In the genomic region with DNA sequence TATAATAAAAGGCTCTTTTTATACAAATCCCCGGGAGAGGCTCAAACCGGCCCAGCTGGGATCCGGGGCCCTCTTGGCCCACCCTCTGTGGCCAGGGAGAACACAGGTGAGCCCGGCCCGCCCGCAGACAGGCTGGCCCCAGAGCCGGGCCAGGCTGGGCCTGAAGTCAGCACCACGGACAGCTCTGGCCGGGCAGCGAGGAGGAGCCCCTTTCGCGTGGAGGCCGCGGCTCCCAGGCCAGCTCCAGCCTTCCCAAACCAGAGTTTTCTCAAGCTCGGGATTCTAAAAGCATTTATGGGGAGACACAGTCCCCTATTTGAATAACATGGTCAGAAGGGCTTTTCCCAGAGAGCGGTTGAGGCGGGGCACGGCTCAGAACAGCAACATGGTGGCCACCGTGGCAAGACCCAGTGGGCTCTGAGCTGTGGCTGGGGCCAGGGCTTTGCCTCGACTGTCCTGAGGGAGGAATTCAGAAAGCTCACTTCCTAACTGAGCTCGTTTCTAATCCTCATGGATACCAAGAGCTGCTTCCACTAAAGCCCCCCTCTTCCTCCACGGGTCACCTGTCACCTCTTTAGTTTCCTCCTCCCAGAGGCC, we compare ENCODE assay signal across 1 cellular context.
A peak's percentile ranks its signal among the peaks of the same experiment; 100 is the strongest.
TF ChIP-seq lines count a peak whose summit lies in the region.

No MANE protein-coding gene starts in this region.

TF ChIP-seq in HepG2, 621 proteins besides CTCF, POLR2A, EP300 and RAD21 (continued from another document and continues in another):
- TF ChIP-seq, protein P1, sequence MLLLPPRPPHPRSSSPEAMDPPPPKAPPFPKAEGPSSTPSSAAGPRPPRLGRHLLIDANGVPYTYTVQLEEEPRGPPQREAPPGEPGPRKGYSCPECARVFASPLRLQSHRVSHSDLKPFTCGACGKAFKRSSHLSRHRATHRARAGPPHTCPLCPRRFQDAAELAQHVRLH (CRISPR knock-in tag; IDR thresholded peaks at IDR 0.05; ENCODE audit: borderline replicate concordance, low read depth) = 0 out of 2 replicates have a peak, but pooled peaks have one; percentile 54
- TF ChIP-seq ZBTB38 (CRISPR knock-in tag; IDR thresholded peaks at IDR 0.05) (no peak), JARID2 (CRISPR knock-in tag; IDR thresholded peaks at IDR 0.05; ENCODE audit: insufficient replicate concordance) (no peak), TSC22D2 (CRISPR knock-in tag; IDR thresholded peaks at IDR 0.05; ENCODE audit: borderline replicate concordance) (0 out of 2 replicates have a peak, but pooled peaks have one; percentile 79), HOXA5 (CRISPR knock-in tag; IDR thresholded peaks at IDR 0.05) (peak; percentile 71; the same call in 1 of the 2 replicates), ZNF678 (CRISPR knock-in tag; IDR thresholded peaks at IDR 0.05) (no peak), SNAPC2 (CRISPR knock-in tag; IDR thresholded peaks at IDR 0.05) (no peak), ZNF235 (CRISPR knock-in tag; IDR thresholded peaks at IDR 0.05; ENCODE audit: borderline replicate concordance) (no peak), FOXC1 (CRISPR knock-in tag; IDR thresholded peaks at IDR 0.05; ENCODE audit: borderline replicate concordance) (no peak), MYC (CRISPR knock-in tag; IDR thresholded peaks at IDR 0.05; ENCODE audit: borderline replicate concordance) (peak; percentile 23; the same call in 1 of the 2 replicates), ZFY (CRISPR knock-in tag; IDR thresholded peaks at IDR 0.05) (0 out of 2 replicates have a peak, but pooled peaks have one; percentile 27), NFKB2 (CRISPR knock-in tag; IDR thresholded peaks at IDR 0.05; ENCODE audit: borderline replicate concordance) (peak; percentile 70; the same call in 1 of the 2 replicates), TAF1 (CRISPR knock-in tag; IDR thresholded peaks at IDR 0.05) (0 out of 2 replicates have a peak, but pooled peaks have one; percentile 20), ZFYVE20 (CRISPR knock-in tag; IDR thresholded peaks at IDR 0.05; ENCODE audit: borderline replicate concordance, low read depth) (no peak), ASH2L (IDR thresholded peaks at IDR 0.05; ENCODE audit: insufficient read length, low read depth, low read length) (no peak), ZNF766 (CRISPR knock-in tag; IDR thresholded peaks at IDR 0.05; ENCODE audit: borderline replicate concordance) (0 out of 2 replicates have a peak, but pooled peaks have one; percentile 45), KDM5B (CRISPR knock-in tag; IDR thresholded peaks at IDR 0.05; ENCODE audit: borderline replicate concordance) (no peak), ZNF891 (CRISPR knock-in tag; IDR thresholded peaks at IDR 0.05) (0 out of 2 replicates have a peak, but pooled peaks have one; percentile 57)
- TF ChIP-seq, protein P2, sequence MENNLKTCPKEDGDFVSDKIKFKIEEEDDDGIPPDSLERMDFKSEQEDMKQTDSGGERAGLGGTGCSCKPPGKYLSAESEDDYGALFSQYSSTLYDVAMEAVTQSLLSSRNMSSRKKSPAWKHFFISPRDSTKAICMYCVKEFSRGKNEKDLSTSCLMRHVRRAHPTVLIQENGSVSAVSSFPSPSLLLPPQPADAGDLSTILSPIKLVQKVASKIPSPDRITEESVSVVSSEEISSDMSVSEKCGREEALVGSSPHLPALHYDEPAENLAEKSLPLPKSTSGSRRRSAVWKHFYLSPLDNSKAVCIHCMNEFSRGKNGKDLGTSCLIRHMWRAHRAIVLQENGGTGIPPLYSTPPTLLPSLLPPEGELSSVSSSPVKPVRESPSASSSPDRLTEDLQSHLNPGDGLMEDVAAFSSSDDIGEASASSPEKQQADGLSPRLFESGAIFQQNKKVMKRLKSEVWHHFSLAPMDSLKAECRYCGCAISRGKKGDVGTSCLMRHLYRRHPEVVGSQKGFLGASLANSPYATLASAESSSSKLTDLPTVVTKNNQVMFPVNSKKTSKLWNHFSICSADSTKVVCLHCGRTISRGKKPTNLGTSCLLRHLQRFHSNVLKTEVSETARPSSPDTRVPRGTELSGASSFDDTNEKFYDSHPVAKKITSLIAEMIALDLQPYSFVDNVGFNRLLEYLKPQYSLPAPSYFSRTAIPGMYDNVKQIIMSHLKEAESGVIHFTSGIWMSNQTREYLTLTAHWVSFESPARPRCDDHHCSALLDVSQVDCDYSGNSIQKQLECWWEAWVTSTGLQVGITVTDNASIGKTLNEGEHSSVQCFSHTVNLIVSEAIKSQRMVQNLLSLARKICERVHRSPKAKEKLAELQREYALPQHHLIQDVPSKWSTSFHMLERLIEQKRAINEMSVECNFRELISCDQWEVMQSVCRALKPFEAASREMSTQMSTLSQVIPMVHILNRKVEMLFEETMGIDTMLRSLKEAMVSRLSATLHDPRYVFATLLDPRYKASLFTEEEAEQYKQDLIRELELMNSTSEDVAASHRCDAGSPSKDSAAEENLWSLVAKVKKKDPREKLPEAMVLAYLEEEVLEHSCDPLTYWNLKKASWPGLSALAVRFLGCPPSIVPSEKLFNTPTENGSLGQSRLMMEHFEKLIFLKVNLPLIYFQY (CRISPR knock-in tag; IDR thresholded peaks at IDR 0.05; ENCODE audit: borderline replicate concordance) = peak; percentile 74; the same call in 1 of the 2 replicates
- TF ChIP-seq, protein P3, sequence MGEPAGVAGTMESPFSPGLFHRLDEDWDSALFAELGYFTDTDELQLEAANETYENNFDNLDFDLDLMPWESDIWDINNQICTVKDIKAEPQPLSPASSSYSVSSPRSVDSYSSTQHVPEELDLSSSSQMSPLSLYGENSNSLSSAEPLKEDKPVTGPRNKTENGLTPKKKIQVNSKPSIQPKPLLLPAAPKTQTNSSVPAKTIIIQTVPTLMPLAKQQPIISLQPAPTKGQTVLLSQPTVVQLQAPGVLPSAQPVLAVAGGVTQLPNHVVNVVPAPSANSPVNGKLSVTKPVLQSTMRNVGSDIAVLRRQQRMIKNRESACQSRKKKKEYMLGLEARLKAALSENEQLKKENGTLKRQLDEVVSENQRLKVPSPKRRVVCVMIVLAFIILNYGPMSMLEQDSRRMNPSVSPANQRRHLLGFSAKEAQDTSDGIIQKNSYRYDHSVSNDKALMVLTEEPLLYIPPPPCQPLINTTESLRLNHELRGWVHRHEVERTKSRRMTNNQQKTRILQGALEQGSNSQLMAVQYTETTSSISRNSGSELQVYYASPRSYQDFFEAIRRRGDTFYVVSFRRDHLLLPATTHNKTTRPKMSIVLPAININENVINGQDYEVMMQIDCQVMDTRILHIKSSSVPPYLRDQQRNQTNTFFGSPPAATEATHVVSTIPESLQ (CRISPR knock-in tag; conservative IDR thresholded peaks at IDR 0.05) = no peak
- TF ChIP-seq, protein P4, sequence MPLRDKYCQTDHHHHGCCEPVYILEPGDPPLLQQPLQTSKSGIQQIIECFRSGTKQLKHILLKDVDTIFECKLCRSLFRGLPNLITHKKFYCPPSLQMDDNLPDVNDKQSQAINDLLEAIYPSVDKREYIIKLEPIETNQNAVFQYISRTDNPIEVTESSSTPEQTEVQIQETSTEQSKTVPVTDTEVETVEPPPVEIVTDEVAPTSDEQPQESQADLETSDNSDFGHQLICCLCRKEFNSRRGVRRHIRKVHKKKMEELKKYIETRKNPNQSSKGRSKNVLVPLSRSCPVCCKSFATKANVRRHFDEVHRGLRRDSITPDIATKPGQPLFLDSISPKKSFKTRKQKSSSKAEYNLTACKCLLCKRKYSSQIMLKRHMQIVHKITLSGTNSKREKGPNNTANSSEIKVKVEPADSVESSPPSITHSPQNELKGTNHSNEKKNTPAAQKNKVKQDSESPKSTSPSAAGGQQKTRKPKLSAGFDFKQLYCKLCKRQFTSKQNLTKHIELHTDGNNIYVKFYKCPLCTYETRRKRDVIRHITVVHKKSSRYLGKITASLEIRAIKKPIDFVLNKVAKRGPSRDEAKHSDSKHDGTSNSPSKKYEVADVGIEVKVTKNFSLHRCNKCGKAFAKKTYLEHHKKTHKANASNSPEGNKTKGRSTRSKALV (CRISPR knock-in tag; IDR thresholded peaks at IDR 0.05) = no peak
- TF ChIP-seq, protein P5, sequence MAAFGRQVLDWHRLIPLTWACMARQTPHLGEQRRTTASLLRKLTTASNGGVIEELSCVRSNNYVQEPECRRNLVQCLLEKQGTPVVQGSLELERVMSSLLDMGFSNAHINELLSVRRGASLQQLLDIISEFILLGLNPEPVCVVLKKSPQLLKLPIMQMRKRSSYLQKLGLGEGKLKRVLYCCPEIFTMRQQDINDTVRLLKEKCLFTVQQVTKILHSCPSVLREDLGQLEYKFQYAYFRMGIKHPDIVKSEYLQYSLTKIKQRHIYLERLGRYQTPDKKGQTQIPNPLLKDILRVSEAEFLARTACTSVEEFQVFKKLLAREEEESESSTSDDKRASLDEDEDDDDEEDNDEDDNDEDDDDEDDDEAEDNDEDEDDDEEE (CRISPR knock-in tag; IDR thresholded peaks at IDR 0.05) = 0 out of 2 replicates have a peak, but pooled peaks have one; percentile 65
- TF ChIP-seq, protein P6, sequence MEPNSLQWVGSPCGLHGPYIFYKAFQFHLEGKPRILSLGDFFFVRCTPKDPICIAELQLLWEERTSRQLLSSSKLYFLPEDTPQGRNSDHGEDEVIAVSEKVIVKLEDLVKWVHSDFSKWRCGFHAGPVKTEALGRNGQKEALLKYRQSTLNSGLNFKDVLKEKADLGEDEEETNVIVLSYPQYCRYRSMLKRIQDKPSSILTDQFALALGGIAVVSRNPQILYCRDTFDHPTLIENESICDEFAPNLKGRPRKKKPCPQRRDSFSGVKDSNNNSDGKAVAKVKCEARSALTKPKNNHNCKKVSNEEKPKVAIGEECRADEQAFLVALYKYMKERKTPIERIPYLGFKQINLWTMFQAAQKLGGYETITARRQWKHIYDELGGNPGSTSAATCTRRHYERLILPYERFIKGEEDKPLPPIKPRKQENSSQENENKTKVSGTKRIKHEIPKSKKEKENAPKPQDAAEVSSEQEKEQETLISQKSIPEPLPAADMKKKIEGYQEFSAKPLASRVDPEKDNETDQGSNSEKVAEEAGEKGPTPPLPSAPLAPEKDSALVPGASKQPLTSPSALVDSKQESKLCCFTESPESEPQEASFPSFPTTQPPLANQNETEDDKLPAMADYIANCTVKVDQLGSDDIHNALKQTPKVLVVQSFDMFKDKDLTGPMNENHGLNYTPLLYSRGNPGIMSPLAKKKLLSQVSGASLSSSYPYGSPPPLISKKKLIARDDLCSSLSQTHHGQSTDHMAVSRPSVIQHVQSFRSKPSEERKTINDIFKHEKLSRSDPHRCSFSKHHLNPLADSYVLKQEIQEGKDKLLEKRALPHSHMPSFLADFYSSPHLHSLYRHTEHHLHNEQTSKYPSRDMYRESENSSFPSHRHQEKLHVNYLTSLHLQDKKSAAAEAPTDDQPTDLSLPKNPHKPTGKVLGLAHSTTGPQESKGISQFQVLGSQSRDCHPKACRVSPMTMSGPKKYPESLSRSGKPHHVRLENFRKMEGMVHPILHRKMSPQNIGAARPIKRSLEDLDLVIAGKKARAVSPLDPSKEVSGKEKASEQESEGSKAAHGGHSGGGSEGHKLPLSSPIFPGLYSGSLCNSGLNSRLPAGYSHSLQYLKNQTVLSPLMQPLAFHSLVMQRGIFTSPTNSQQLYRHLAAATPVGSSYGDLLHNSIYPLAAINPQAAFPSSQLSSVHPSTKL (CRISPR knock-in tag; IDR thresholded peaks at IDR 0.05) = 0 out of 2 replicates have a peak, but pooled peaks have one; percentile 18
- TF ChIP-seq, protein P7, sequence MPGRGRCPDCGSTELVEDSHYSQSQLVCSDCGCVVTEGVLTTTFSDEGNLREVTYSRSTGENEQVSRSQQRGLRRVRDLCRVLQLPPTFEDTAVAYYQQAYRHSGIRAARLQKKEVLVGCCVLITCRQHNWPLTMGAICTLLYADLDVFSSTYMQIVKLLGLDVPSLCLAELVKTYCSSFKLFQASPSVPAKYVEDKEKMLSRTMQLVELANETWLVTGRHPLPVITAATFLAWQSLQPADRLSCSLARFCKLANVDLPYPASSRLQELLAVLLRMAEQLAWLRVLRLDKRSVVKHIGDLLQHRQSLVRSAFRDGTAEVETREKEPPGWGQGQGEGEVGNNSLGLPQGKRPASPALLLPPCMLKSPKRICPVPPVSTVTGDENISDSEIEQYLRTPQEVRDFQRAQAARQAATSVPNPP (CRISPR knock-in tag; IDR thresholded peaks at IDR 0.05) = no peak
- TF ChIP-seq, protein P8, sequence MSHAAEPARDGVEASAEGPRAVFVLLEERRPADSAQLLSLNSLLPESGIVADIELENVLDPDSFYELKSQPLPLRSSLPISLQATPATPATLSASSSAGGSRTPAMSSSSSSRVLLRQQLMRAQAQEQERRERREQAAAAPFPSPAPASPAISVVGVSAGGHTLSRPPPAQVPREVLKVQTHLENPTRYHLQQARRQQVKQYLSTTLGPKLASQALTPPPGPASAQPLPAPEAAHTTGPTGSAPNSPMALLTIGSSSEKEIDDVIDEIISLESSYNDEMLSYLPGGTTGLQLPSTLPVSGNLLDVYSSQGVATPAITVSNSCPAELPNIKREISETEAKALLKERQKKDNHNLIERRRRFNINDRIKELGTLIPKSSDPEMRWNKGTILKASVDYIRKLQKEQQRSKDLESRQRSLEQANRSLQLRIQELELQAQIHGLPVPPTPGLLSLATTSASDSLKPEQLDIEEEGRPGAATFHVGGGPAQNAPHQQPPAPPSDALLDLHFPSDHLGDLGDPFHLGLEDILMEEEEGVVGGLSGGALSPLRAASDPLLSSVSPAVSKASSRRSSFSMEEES (CRISPR knock-in tag; IDR thresholded peaks at IDR 0.05) = 0 out of 2 replicates have a peak, but pooled peaks have one; percentile 46
- TF ChIP-seq, protein P9, sequence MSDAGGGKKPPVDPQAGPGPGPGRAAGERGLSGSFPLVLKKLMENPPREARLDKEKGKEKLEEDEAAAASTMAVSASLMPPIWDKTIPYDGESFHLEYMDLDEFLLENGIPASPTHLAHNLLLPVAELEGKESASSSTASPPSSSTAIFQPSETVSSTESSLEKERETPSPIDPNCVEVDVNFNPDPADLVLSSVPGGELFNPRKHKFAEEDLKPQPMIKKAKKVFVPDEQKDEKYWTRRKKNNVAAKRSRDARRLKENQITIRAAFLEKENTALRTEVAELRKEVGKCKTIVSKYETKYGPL (CRISPR knock-in tag; IDR thresholded peaks at IDR 0.05) = 0 out of 2 replicates have a peak, but pooled peaks have one; percentile 48
- TF ChIP-seq, protein P10, sequence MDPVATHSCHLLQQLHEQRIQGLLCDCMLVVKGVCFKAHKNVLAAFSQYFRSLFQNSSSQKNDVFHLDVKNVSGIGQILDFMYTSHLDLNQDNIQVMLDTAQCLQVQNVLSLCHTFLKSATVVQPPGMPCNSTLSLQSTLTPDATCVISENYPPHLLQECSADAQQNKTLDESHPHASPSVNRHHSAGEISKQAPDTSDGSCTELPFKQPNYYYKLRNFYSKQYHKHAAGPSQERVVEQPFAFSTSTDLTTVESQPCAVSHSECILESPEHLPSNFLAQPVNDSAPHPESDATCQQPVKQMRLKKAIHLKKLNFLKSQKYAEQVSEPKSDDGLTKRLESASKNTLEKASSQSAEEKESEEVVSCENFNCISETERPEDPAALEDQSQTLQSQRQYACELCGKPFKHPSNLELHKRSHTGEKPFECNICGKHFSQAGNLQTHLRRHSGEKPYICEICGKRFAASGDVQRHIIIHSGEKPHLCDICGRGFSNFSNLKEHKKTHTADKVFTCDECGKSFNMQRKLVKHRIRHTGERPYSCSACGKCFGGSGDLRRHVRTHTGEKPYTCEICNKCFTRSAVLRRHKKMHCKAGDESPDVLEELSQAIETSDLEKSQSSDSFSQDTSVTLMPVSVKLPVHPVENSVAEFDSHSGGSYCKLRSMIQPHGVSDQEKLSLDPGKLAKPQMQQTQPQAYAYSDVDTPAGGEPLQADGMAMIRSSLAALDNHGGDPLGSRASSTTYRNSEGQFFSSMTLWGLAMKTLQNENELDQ (CRISPR knock-in tag; IDR thresholded peaks at IDR 0.05; ENCODE audit: borderline replicate concordance) = peak; percentile 45; the same call in 1 of the 2 replicates
